In the genomic region with DNA sequence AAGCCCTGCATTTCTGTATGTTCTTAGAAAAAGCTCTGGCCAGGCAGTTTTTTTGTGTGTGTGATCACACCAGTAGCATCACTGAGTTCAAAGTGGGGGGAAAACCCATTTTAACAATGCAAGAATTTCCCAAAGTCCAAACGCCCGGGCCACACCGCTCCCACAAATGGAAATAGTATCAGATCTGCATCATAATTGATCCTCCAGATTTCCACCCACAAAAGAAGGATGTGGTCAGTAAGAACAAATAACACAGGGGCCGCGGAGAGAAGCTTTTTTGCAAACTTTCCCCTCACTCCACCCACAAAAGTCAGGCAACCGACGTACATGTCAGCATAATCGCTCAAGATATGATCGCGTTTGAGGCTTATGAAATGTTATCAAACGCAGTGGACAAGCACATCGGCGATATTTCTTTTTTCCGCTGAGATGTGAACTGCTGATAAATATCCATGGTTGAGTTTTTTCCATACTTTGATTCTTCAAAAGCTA, we compare ENCODE assay signal across 9 cellular contexts.
DNase-seq lines count a peak whose midpoint lies in the region; ATAC-seq and TF ChIP-seq lines count a peak whose summit lies in the region.
"Had no signal": no experiment of that assay in that cellular context is flagged by ENCODE, and none has a peak within 500 bp of the region (broad histone marks: within the 10 kb centered on the region; RNA-seq: fewer than 3 reads in every experiment).

No MANE protein-coding gene starts in this region.

- no peak overlapping the region for H3K27ac Mint-ChIP-seq in activated naive CD8-positive, alpha-beta T cell treated with anti-CD3 and anti-CD28 coated beads, Interleukin-2, amount 10 ng/mL, durations not matched to agents 7 days and 5 days
- H3K27ac Mint-ChIP-seq in nephron progenitor cell, result peak overlapping the region; percentile 92

- H3K4me1 Mint-ChIP-seq in activated naive CD8-positive, alpha-beta T cell treated with anti-CD3 and anti-CD28 coated beads, Interleukin-2, amount 10 ng/mL, durations not matched to agents 7 days and 5 days, result peaks cover 15% of the 10 kb centered on the region
- H3K4me1 Mint-ChIP-seq in nephron progenitor cell, result peaks cover 50% of the 10 kb centered on the region

- H3K27me3 Mint-ChIP-seq in activated naive CD8-positive, alpha-beta T cell treated with anti-CD3 and anti-CD28 coated beads, Interleukin-2, amount 10 ng/mL, durations not matched to agents 7 days and 5 days, result no peaks in the 10 kb centered on the region
- peaks cover 3% of the 10 kb centered on the region for H3K27me3 Mint-ChIP-seq in nephron progenitor cell (ENCODE audit: low read depth, poor library complexity)

- no peak for TF ChIP-seq CTCF in nephron progenitor cell (IDR thresholded peaks at IDR 0.05)

- POLR2A ChIA-PET in activated naive CD8-positive, alpha-beta T cell treated with anti-CD3 and anti-CD28 coated beads, Interleukin-2, amount 10 ng/mL, durations not matched to agents 7 days and 5 days (lab: Charles Lee), result no interaction called here

- DNase-seq in A172 (ENCODE audit: low spot score) (peak; percentile 35), LHCN-M2 (ENCODE audit: low read depth) (peak; percentile 28), nephron progenitor cell (no peak), retina (no peak), NCI-H510A treated with DMSO at 0.1 percent for 48 hours (lab: John Stamatoyannopoulos, UW) (no peak), NCI-H2081 (lab: John Stamatoyannopoulos, UW) (no peak)
- no peak for DNase-seq in activated naive CD8-positive, alpha-beta T cell treated with anti-CD3 and anti-CD28 coated beads, Interleukin-2, amount 10 ng/mL, durations not matched to agents 7 days and 5 days
- no peak for DNase-seq in effector CD4-positive, alpha-beta T cell
- DNase-seq: hippocampal formation had no signal

- peak overlapping the region; percentile 7 for H3K4me3 Mint-ChIP-seq in activated naive CD8-positive, alpha-beta T cell treated with anti-CD3 and anti-CD28 coated beads, Interleukin-2, amount 10 ng/mL, durations not matched to agents 7 days and 5 days
- peak overlapping the region; percentile 63 for H3K4me3 Mint-ChIP-seq in nephron progenitor cell

- no peaks in the 10 kb centered on the region for H3K36me3 Mint-ChIP-seq in activated naive CD8-positive, alpha-beta T cell treated with anti-CD3 and anti-CD28 coated beads, Interleukin-2, amount 10 ng/mL, durations not matched to agents 7 days and 5 days
- no peaks in the 10 kb centered on the region for H3K36me3 Mint-ChIP-seq in nephron progenitor cell (ENCODE audit: low read depth)

- H3K9me3 Mint-ChIP-seq in activated naive CD8-positive, alpha-beta T cell treated with anti-CD3 and anti-CD28 coated beads, Interleukin-2, amount 10 ng/mL, durations not matched to agents 7 days and 5 days, result no peaks in the 10 kb centered on the region
- H3K9me3 Mint-ChIP-seq in nephron progenitor cell, result no peaks in the 10 kb centered on the region

- peak; percentile 52 for ATAC-seq in activated naive CD8-positive, alpha-beta T cell treated with anti-CD3 and anti-CD28 coated beads, Interleukin-2, amount 10 ng/mL, durations not matched to agents 7 days and 5 days (ENCODE audit: low read depth)

Comparison
In these comparisons a context has a peak if more than half of its experiments do, and no peak if none do; other contexts are left out.
1. DNase-seq: peak in A172 (single experiment) and LHCN-M2 (single experiment); none in activated naive CD8-positive, alpha-beta T cell treated with anti-CD3 and anti-CD28 coated beads, Interleukin-2, amount 10 ng/mL, durations not matched to agents 7 days and 5 days (single experiment), nephron progenitor cell (single experiment), retina (single experiment), NCI-H510A treated with DMSO at 0.1 percent for 48 hours (single experiment), effector CD4-positive, alpha-beta T cell (single experiment) and NCI-H2081 (0 of 2).